15 cellular contexts compared by ENCODE assay signal in the genomic region with DNA sequence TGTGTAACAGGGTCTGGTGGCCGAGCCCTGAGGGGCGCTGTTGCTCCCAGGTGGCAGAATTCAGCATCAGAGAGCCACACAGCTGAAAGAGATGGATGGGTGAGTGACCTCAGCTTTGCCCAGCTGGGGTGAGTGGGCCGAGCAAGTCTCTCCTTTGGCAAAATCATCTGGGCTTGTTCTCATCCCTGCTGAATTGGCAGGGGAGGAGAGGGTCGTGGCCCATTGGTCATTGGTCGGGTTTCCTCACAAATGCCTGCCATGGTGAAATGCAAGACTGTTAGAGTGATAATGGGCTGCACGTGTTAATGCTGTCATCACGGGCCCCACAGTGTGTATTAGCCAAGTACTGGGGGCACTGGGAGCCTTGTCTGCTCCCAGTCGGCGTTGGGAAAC. TPM values are rescaled to one million over a fixed set of nuclear protein-coding genes. Genes with fewer than 3 reads are reported as not detected.
DNase-seq lines count a peak whose midpoint lies in the region; ATAC-seq, FAIRE-seq and TF ChIP-seq lines count a peak whose summit lies in the region.
"Had no signal": no experiment of that assay in that cellular context is flagged by ENCODE, and none has a peak within 500 bp of the region (broad histone marks: within the 10 kb centered on the region; RNA-seq: fewer than 3 reads in every experiment).

No MANE protein-coding gene starts in this region.

- H3K27ac Mint-ChIP-seq in Calu3 (ENCODE audit: unreplicated experiment) (peak overlapping the region; percentile 83), astrocyte (ENCODE audit: unreplicated experiment) (no peak overlapping the region)
- H3K27ac Mint-ChIP-seq: T-helper 17 cell had no signal

- H3K36me3 ChIP-seq in astrocyte (ENCODE audit: insufficient read depth, low read length) (peaks cover 5% of the 10 kb centered on the region), left ventricle myocardium inferior (peaks cover 15% of the 10 kb centered on the region), smooth muscle cell (ENCODE audit: low read depth) (no peaks in the 10 kb centered on the region)
- H3K36me3 ChIP-seq: thyroid gland had no signal

- no peak overlapping the region for H3K4me2 ChIP-seq in astrocyte (ENCODE audit: low read length)
- H3K4me2 ChIP-seq in smooth muscle cell: no peak overlapping the region

- H3K4me1 Mint-ChIP-seq in Calu3 (ENCODE audit: low read depth, unreplicated experiment): peaks cover 72% of the 10 kb centered on the region
- peaks cover 47% of the 10 kb centered on the region for H3K4me1 Mint-ChIP-seq in astrocyte (ENCODE audit: low read depth, unreplicated experiment)

- no TSS peak for BruUV-seq in Calu3 (replicated peaks; lab: Mats Ljungman, UMichigan)

- H3F3A ChIP-seq in smooth muscle cell (ENCODE audit: low read depth): peaks cover 14% of the 10 kb centered on the region

- H3K36me3 Mint-ChIP-seq in Calu3 (ENCODE audit: insufficient read depth, unreplicated experiment) (peaks cover 76% of the 10 kb centered on the region), astrocyte (ENCODE audit: low read depth, unreplicated experiment) (peaks cover 5% of the 10 kb centered on the region)

- no peak overlapping the region for H2AFZ ChIP-seq in astrocyte (ENCODE audit: low read depth, low read length)
- H2AFZ ChIP-seq in smooth muscle cell (ENCODE audit: low read depth): no peak overlapping the region

- no peaks in the 10 kb centered on the region for H3K27me3 Mint-ChIP-seq in Calu3 (ENCODE audit: unreplicated experiment)
- no peaks in the 10 kb centered on the region for H3K27me3 Mint-ChIP-seq in astrocyte (ENCODE audit: low read depth, unreplicated experiment)
- H3K27me3 Mint-ChIP-seq: brain, T-helper 17 cell had no signal

- H3K4me3 ChIP-seq in astrocyte (ENCODE audit: insufficient read depth, low read depth, low read length) (no peak overlapping the region), left ventricle myocardium inferior (peak overlapping the region; percentile 56), retinal pigment epithelial cell (ENCODE audit: low read length) (no peak overlapping the region), smooth muscle cell (no peak overlapping the region)
- H3K4me3 ChIP-seq: thyroid gland had no signal

- no peak for DNase-seq in Calu3
- DNase-seq in astrocyte (ENCODE audit: low read depth): peak; percentile 33
- DNase-seq in left ventricle myocardium inferior: peak; percentile 51
- DNase-seq in retinal pigment epithelial cell (ENCODE audit: low read depth): no peak
- no peak for DNase-seq in smooth muscle cell (lab: John Stamatoyannopoulos, UW; ENCODE audit: unreplicated experiment)
- DNase-seq in NCI-H1436 treated with DMSO at 0.1 percent for 48 hours (lab: John Stamatoyannopoulos, UW): no peak
- no peak for DNase-seq in T1000 (lab: John Stamatoyannopoulos, UW)
- DNase-seq: NCI-H1105 treated with DMSO at 0.1 percent for 48 hours; NK-92 treated with Interleukin-12 subunit alpha and Interleukin-12 subunit beta, amount 100 ng/mL, for 24 hours; stimulated activated CD4-positive, alpha-beta T cell treated with anti-CD3 and anti-CD28 coated beads, Interleukin-4, amount 100 ng/mL, for 1 hour; T-helper 17 cell; thyroid gland had no signal

- H4K20me1 ChIP-seq in astrocyte (ENCODE audit: insufficient read depth, low read length) (no peaks in the 10 kb centered on the region), smooth muscle cell (ENCODE audit: low read depth) (peaks cover 3% of the 10 kb centered on the region)

- intact Hi-C loops in Calu3 (cut with micrococcal nuclease; ENCODE audit: unreplicated experiment) (no loop called here), left ventricle myocardium inferior (cut with micrococcal nuclease) (no loop called here)

- FAIRE-seq in astrocyte (lab: Jason Lieb, UNC): no peak

- H3K27me3 ChIP-seq in astrocyte (ENCODE audit: insufficient read depth, low read length) (no peaks in the 10 kb centered on the region), left ventricle myocardium inferior (ENCODE audit: low read depth) (no peaks in the 10 kb centered on the region), smooth muscle cell (ENCODE audit: low read depth) (no peaks in the 10 kb centered on the region)
- H3K27me3 ChIP-seq: thyroid gland had no signal

- H3K9me3 Mint-ChIP-seq in Calu3 (ENCODE audit: low read depth, unreplicated experiment) (no peaks in the 10 kb centered on the region), astrocyte (ENCODE audit: unreplicated experiment) (no peaks in the 10 kb centered on the region)
- H3K9me3 Mint-ChIP-seq: brain had no signal

- CTCF ChIA-PET in Calu3 (lab: Charles Lee): interaction anchor here (0.5 to 1.7 kb wide), 4 partner anchors 13 to 67 kb away, joined by 3 to 9 read pairs (median 6); no protein-coding TSS in a partner anchor

- ATAC-seq in GM18519 (IDR thresholded peaks at IDR 0.05; ENCODE audit: low FRiP score, unreplicated experiment): no peak
- ATAC-seq: T-helper 17 cell had no signal

- 89% methylated on average over 9 of the region's 9 CpGs for WGBS in smooth muscle cell (ENCODE audit: low lambda C conversion rate)

- H3K9ac ChIP-seq in astrocyte (ENCODE audit: low read length) (peak overlapping the region; percentile 70), smooth muscle cell (ENCODE audit: low read depth) (no peak overlapping the region)

- TF ChIP-seq CTCF in Calu3 (IDR thresholded peaks at IDR 0.05; ENCODE audit: unreplicated experiment): no peak
- no peak for TF ChIP-seq CTCF in astrocyte (IDR thresholded peaks at IDR 0.05; ENCODE audit: insufficient read depth, low read depth, low read length)
- no peak for TF ChIP-seq CTCF in left ventricle myocardium inferior (IDR thresholded peaks at IDR 0.05; ENCODE audit: borderline replicate concordance)
- TF ChIP-seq CTCF in retinal pigment epithelial cell (conservative IDR thresholded peaks at IDR 0.05; ENCODE audit: low read depth, low read length): peak; percentile 14
- TF ChIP-seq CTCF in smooth muscle cell (IDR thresholded peaks at IDR 0.05; ENCODE audit: borderline replicate concordance, insufficient read depth, poor library complexity, severe bottlenecking): no peak

- H3K27ac ChIP-seq in astrocyte (ENCODE audit: low read depth, low read length): peak overlapping the region; percentile 97
- H3K27ac ChIP-seq in left ventricle myocardium inferior (replicated peaks): peak overlapping the region; percentile 95
- no peak overlapping the region for H3K27ac ChIP-seq in smooth muscle cell (ENCODE audit: low read depth)
- H3K27ac ChIP-seq: HL-60 had no signal

- H3K79me2 ChIP-seq in astrocyte (ENCODE audit: insufficient read depth, low read length): peaks cover 70% of the 10 kb centered on the region
- peaks cover 8% of the 10 kb centered on the region for H3K79me2 ChIP-seq in smooth muscle cell (ENCODE audit: low read depth)

- H3K9me3 ChIP-seq in astrocyte (ENCODE audit: insufficient read depth, low read depth, low read length): no peaks in the 10 kb centered on the region
- H3K9me3 ChIP-seq in left ventricle myocardium inferior (replicated peaks): no peaks in the 10 kb centered on the region
- H3K9me3 ChIP-seq in smooth muscle cell (replicated peaks; ENCODE audit: low read depth): no peaks in the 10 kb centered on the region
- H3K9me3 ChIP-seq: thyroid gland had no signal

- H3K4me3 Mint-ChIP-seq in Calu3 (ENCODE audit: low read depth, unreplicated experiment) (peak overlapping the region; percentile 5), astrocyte (ENCODE audit: unreplicated experiment) (no peak overlapping the region)
- H3K4me3 Mint-ChIP-seq: brain, T-helper 17 cell had no signal

- H3K4me1 ChIP-seq in astrocyte (ENCODE audit: insufficient read depth, low read length) (peaks cover 43% of the 10 kb centered on the region), left ventricle myocardium inferior (peaks cover 100% of the 10 kb centered on the region), smooth muscle cell (ENCODE audit: low read depth) (peaks cover 4% of the 10 kb centered on the region)

RNA-seq across cellular contexts. Expression of a gene that starts 15.9 kb away (rescaled TPM):
- total RNA-seq in Calu3 (2022) (300 and 353 TPM in 2 replicates), astrocyte (41.3 and 50.3 TPM in 2 replicates), left ventricle myocardium inferior (68.2 TPM), smooth muscle cell (19.0 and 23.9 TPM in 2 replicates)
- polyA plus RNA-seq in smooth muscle cell: 9.4 and 12.8 TPM in 2 replicates

Comparison
In these comparisons a context has a peak if more than half of its experiments do, and no peak if none do; other contexts are left out.
1. DNase-seq: peak in astrocyte (single experiment) and left ventricle myocardium inferior (single experiment); none in Calu3 (single experiment), retinal pigment epithelial cell (single experiment), smooth muscle cell (single experiment), NCI-H1436 treated with DMSO at 0.1 percent for 48 hours (single experiment) and T1000 (single experiment).